Comparison of ENCODE assay signal across 8 cellular contexts in genomic region chrX:76172325-76172887, GRCh38. TPM values are rescaled to one million over a fixed set of nuclear protein-coding genes. Genes with fewer than 3 reads are reported as not detected.
DNase-seq lines count a peak whose midpoint lies in the region; ATAC-seq and FAIRE-seq lines count a peak whose summit lies in the region.

No MANE protein-coding gene starts in this region.

- intact Hi-C loops in activated T-helper 1 cell treated with anti-CD3 and anti-CD28 coated beads, Interleukin-12 subunit alpha, Interleukin-12 subunit beta, Interleukin-2, Interleukin-4 antibody, amounts not matched to agents 30 ng/mL and 10 ng/mL and 1 ng/mL, durations not matched to agents 14 hours and 24 hours and 36 hours (cut with micrococcal nuclease), result loop anchor here (2.0 to 10.0 kb wide), 4 partner anchors 1016 to 1880 kb away; partner anchors contain the start of genes ABCB7, COX7B, MAGT1 and RLIM

- peak overlapping the region; percentile 16 to 76 for H3K27ac ChIP-seq in small intestine (ENCODE audit: low read depth in 1 of 2, low read length in 1 of 2)

- H3K4me3 ChIP-seq in small intestine (ENCODE audit: low read depth in 1 of 2, low read length in 2 of 2), result peak overlapping the region; percentile 29 to 53

- peaks cover 38% of the 10 kb centered on the region for H3K4me1 Mint-ChIP-seq in activated T-helper 1 cell treated with anti-CD3 and anti-CD28 coated beads, Interleukin-12 subunit alpha, Interleukin-12 subunit beta, Interleukin-2, Interleukin-4 antibody, amounts not matched to agents 30 ng/mL and 10 ng/mL and 1 ng/mL, durations not matched to agents 14 hours and 24 hours and 36 hours (ENCODE audit: low read depth)

- ATAC-seq in HG02852 (IDR thresholded peaks at IDR 0.05; ENCODE audit: unreplicated experiment), result peak; percentile 52

- H3K27me3 ChIP-seq in small intestine (ENCODE audit: control insufficient read depth in 2 of 2, insufficient read depth in 2 of 2, low read length in 2 of 2), result no peaks in the 10 kb centered on the region

- peak overlapping the region; percentile 94 for H3K4me3 Mint-ChIP-seq in activated T-helper 1 cell treated with anti-CD3 and anti-CD28 coated beads, Interleukin-12 subunit alpha, Interleukin-12 subunit beta, Interleukin-2, Interleukin-4 antibody, amounts not matched to agents 30 ng/mL and 10 ng/mL and 1 ng/mL, durations not matched to agents 14 hours and 24 hours and 36 hours

- H3K36me3 ChIP-seq in ES-I3 (ENCODE audit: insufficient read depth, low read length) (peaks cover 4% of the 10 kb centered on the region; the same call in 1 of the 2 replicates), small intestine (ENCODE audit: control insufficient read depth in 2 of 2, insufficient read depth in 2 of 2, low read length in 2 of 2) (peaks cover 0 to 2% of the 10 kb centered on the region in 2 donors)

- H3K9ac ChIP-seq in ES-I3 (ENCODE audit: low read depth, low read length), result peak overlapping the region; percentile 84

- WGBS in small intestine, 3 donors, result 2 to 41% (median 10%) methylated on average over 9 of the region's 9 CpGs

- H3K27me3 Mint-ChIP-seq in activated T-helper 1 cell treated with anti-CD3 and anti-CD28 coated beads, Interleukin-12 subunit alpha, Interleukin-12 subunit beta, Interleukin-2, Interleukin-4 antibody, amounts not matched to agents 30 ng/mL and 10 ng/mL and 1 ng/mL, durations not matched to agents 14 hours and 24 hours and 36 hours (ENCODE audit: insufficient read depth), result no peaks in the 10 kb centered on the region

- FAIRE-seq in small intestine (lab: Jason Lieb, UNC), result no peak

- peaks cover 10% of the 10 kb centered on the region for H3K4me1 ChIP-seq in ES-I3 (ENCODE audit: insufficient read depth, low read length)
- H3K4me1 ChIP-seq in small intestine (ENCODE audit: control insufficient read depth in 2 of 2, insufficient read depth in 1 of 2, low read depth in 1 of 2, low read length in 1 of 2), result no peaks in the 10 kb centered on the region

- H3K9me3 ChIP-seq in ES-I3 (ENCODE audit: control insufficient read depth, insufficient read depth, low read length) (no peaks in the 10 kb centered on the region), small intestine (ENCODE audit: control insufficient read depth, low read depth) (no peaks in the 10 kb centered on the region)

- no peak for DNase-seq in activated T-helper 1 cell treated with anti-CD3 and anti-CD28 coated beads, Interleukin-12 subunit alpha, Interleukin-12 subunit beta, Interleukin-2, Interleukin-4 antibody, amounts not matched to agents 30 ng/mL and 10 ng/mL and 1 ng/mL, durations not matched to agents 14 hours and 24 hours and 36 hours (ENCODE audit: low spot score)
- peak; percentile 10 for DNase-seq in hepatic stellate cell (ENCODE audit: low spot score)
- no peak for DNase-seq in small intestine
- no peak for DNase-seq in NCI-H446 treated with DMSO at 0.1 percent for 48 hours (lab: John Stamatoyannopoulos, UW)
- DNase-seq in stimulated activated CD4-positive, alpha-beta T cell treated with anti-CD3 and anti-CD28 coated beads, Interleukin-15, amount 100 ng/mL, for 24 hours, result no peak
- no peak for DNase-seq in activated CD4-positive, alpha-beta T cell treated with anti-CD3 and anti-CD28 coated beads for 1 hour

- peaks cover 25% of the 10 kb centered on the region for H3K36me3 Mint-ChIP-seq in activated T-helper 1 cell treated with anti-CD3 and anti-CD28 coated beads, Interleukin-12 subunit alpha, Interleukin-12 subunit beta, Interleukin-2, Interleukin-4 antibody, amounts not matched to agents 30 ng/mL and 10 ng/mL and 1 ng/mL, durations not matched to agents 14 hours and 24 hours and 36 hours (ENCODE audit: low read depth)

- peak overlapping the region; percentile 98 for H3K27ac Mint-ChIP-seq in activated T-helper 1 cell treated with anti-CD3 and anti-CD28 coated beads, Interleukin-12 subunit alpha, Interleukin-12 subunit beta, Interleukin-2, Interleukin-4 antibody, amounts not matched to agents 30 ng/mL and 10 ng/mL and 1 ng/mL, durations not matched to agents 14 hours and 24 hours and 36 hours

- H3K9me3 Mint-ChIP-seq in activated T-helper 1 cell treated with anti-CD3 and anti-CD28 coated beads, Interleukin-12 subunit alpha, Interleukin-12 subunit beta, Interleukin-2, Interleukin-4 antibody, amounts not matched to agents 30 ng/mL and 10 ng/mL and 1 ng/mL, durations not matched to agents 14 hours and 24 hours and 36 hours, result no peaks in the 10 kb centered on the region

RNA-seq across cellular contexts. Expression of gene PBDC1, which starts 0.5 kb away (rescaled TPM):
- total RNA-seq in activated T-helper 1 cell treated with anti-CD3 and anti-CD28 coated beads, Interleukin-12 subunit alpha, Interleukin-12 subunit beta, Interleukin-2, Interleukin-4 antibody, amounts not matched to agents 30 ng/mL and 10 ng/mL and 1 ng/mL, durations not matched to agents 14 hours and 24 hours and 36 hours, result 43.4 and 44.9 TPM in 2 replicates
- polyA plus RNA-seq in small intestine, result 10 to 100 TPM; 31.3 to 57.3 (median 43.1) TPM
